In genomic region chr18:49342690-49343089, GRCh38 we compare ENCODE assay signal across 18 cellular contexts.
A peak's percentile ranks its signal among the peaks of the same experiment; 100 is the strongest.
DNase-seq lines count a peak whose midpoint lies in the region; ATAC-seq and TF ChIP-seq lines count a peak whose summit lies in the region.
"Had no signal": no experiment of that assay in that cellular context is flagged by ENCODE, and none has a peak within 500 bp of the region (broad histone marks: within the 10 kb centered on the region; RNA-seq: fewer than 3 reads in every experiment).

No MANE protein-coding gene starts in this region.

- H3K36me3 Mint-ChIP-seq in WTC11, result no peaks in the 10 kb centered on the region
- peaks cover 3% of the 10 kb centered on the region for H3K36me3 Mint-ChIP-seq in activated T-helper 2 cell treated with anti-CD3 and anti-CD28 coated beads, Interferon-gamma antibody, Interleukin-2, Interleukin-4, amounts not matched to agents 10 μg/mL and 5 μg/mL and 100 μg/mL, durations not matched to agents 14 hours and 24 hours and 36 hours (ENCODE audit: low read depth)

- H3K9me3 Mint-ChIP-seq in WTC11, result no peaks in the 10 kb centered on the region
- no peaks in the 10 kb centered on the region for H3K9me3 Mint-ChIP-seq in activated T-helper 2 cell treated with anti-CD3 and anti-CD28 coated beads, Interferon-gamma antibody, Interleukin-2, Interleukin-4, amounts not matched to agents 10 μg/mL and 5 μg/mL and 100 μg/mL, durations not matched to agents 14 hours and 24 hours and 36 hours
- H3K9me3 Mint-ChIP-seq: CD4-positive, alpha-beta T cell had no signal

- H3K36me3 ChIP-seq in Karpas-422 (ENCODE audit: insufficient read depth, low read length), result no peaks in the 10 kb centered on the region
- H3K36me3 ChIP-seq: HAP-1 had no signal

- no peaks in the 10 kb centered on the region for H4K20me1 ChIP-seq in Karpas-422 (ENCODE audit: insufficient read depth, low read depth, low read length)

- no peak overlapping the region for H3K27ac Mint-ChIP-seq in WTC11
- no peak overlapping the region for H3K27ac Mint-ChIP-seq in activated T-helper 2 cell treated with anti-CD3 and anti-CD28 coated beads, Interferon-gamma antibody, Interleukin-2, Interleukin-4, amounts not matched to agents 10 μg/mL and 5 μg/mL and 100 μg/mL, durations not matched to agents 14 hours and 24 hours and 36 hours
- H3K27ac Mint-ChIP-seq: CD4-positive, alpha-beta T cell had no signal

- no peaks in the 10 kb centered on the region for H3K27me3 ChIP-seq in Karpas-422 (ENCODE audit: low read length)

- intact Hi-C loops in activated T-helper 2 cell treated with anti-CD3 and anti-CD28 coated beads, Interferon-gamma antibody, Interleukin-2, Interleukin-4, amounts not matched to agents 10 μg/mL and 5 μg/mL and 100 μg/mL, durations not matched to agents 14 hours and 24 hours and 36 hours (cut with micrococcal nuclease), result no loop called here

- no peaks in the 10 kb centered on the region for H3K9me2 ChIP-seq in Karpas-422 (replicated peaks; ENCODE audit: insufficient read depth, low read length)

- H3K9me3 ChIP-seq in Karpas-422 (ENCODE audit: low read length), result no peaks in the 10 kb centered on the region
- H3K9me3 ChIP-seq: A549, HAP-1 had no signal

- no peaks in the 10 kb centered on the region for H3K27me3 Mint-ChIP-seq in WTC11 (ENCODE audit: low read depth)
- H3K27me3 Mint-ChIP-seq in activated T-helper 2 cell treated with anti-CD3 and anti-CD28 coated beads, Interferon-gamma antibody, Interleukin-2, Interleukin-4, amounts not matched to agents 10 μg/mL and 5 μg/mL and 100 μg/mL, durations not matched to agents 14 hours and 24 hours and 36 hours (ENCODE audit: low read depth), result no peaks in the 10 kb centered on the region
- H3K27me3 Mint-ChIP-seq: CD4-positive, alpha-beta T cell had no signal

- no peak overlapping the region for H3K9ac ChIP-seq in Karpas-422 (ENCODE audit: low read length)
- H3K9ac ChIP-seq: GM23248 had no signal

- H3K4me1 Mint-ChIP-seq in WTC11, result peaks cover 8% of the 10 kb centered on the region
- peaks cover 8% of the 10 kb centered on the region for H3K4me1 Mint-ChIP-seq in activated T-helper 2 cell treated with anti-CD3 and anti-CD28 coated beads, Interferon-gamma antibody, Interleukin-2, Interleukin-4, amounts not matched to agents 10 μg/mL and 5 μg/mL and 100 μg/mL, durations not matched to agents 14 hours and 24 hours and 36 hours (ENCODE audit: low read depth)

- H2AFZ ChIP-seq in Karpas-422 (ENCODE audit: low read length), result no peak overlapping the region
- H2AFZ ChIP-seq: GM23248 had no signal

- POLR2A ChIA-PET in WTC11 (lab: Charles Lee), result no interaction called here

- DNase-seq in DMS53 (lab: John Stamatoyannopoulos, UW), result peak; percentile 85
- DNase-seq in Karpas-422, result no peak
- no peak for DNase-seq in WTC11 (ENCODE audit: low spot score)
- DNase-seq in iris pigment epithelial cell (ENCODE audit: low read depth), result peak; percentile 34
- no peak for DNase-seq in ureter (ENCODE audit: low spot score)
- no peak for DNase-seq in T-helper 1 cell
- DNase-seq in activated T-helper 2 cell treated with anti-CD3 and anti-CD28 coated beads, Interferon-gamma antibody, Interleukin-2, Interleukin-4, amounts not matched to agents 10 μg/mL and 5 μg/mL and 100 μg/mL, durations not matched to agents 14 hours and 24 hours and 36 hours (ENCODE audit: low spot score), result no peak
- DNase-seq: CD4-positive, alpha-beta T cell; DND-41; GM23248; MV-4-11; NCI-H187; NCI-H2227 treated with DMSO at 0.1 percent for 48 hours; NCI-H510A treated with DMSO at 0.1 percent for 48 hours; NCI-H82 had no signal

- H3K4me3 Mint-ChIP-seq in WTC11, result no peak overlapping the region
- no peak overlapping the region for H3K4me3 Mint-ChIP-seq in activated T-helper 2 cell treated with anti-CD3 and anti-CD28 coated beads, Interferon-gamma antibody, Interleukin-2, Interleukin-4, amounts not matched to agents 10 μg/mL and 5 μg/mL and 100 μg/mL, durations not matched to agents 14 hours and 24 hours and 36 hours (ENCODE audit: low read depth)
- H3K4me3 Mint-ChIP-seq: CD4-positive, alpha-beta T cell had no signal

- no peak overlapping the region for H3K4me3 ChIP-seq in Karpas-422 (ENCODE audit: low read length)
- H3K4me3 ChIP-seq: A549, GM23248, HAP-1, K562 had no signal

- H3K4me2 ChIP-seq in Karpas-422 (ENCODE audit: low read depth, low read length, poor library complexity, severe bottlenecking), result peak overlapping the region; percentile 2
- H3K4me2 ChIP-seq: A549 had no signal

- no peak for TF ChIP-seq CTCF in WTC11 (IDR thresholded peaks at IDR 0.05)

- peaks cover 17% of the 10 kb centered on the region; the same call in 1 of the 2 replicates for H3K79me2 ChIP-seq in Karpas-422 (ENCODE audit: low read length)

- CTCF ChIA-PET in WTC11 (lab: Charles Lee), result no interaction called here

- no peak overlapping the region for H3K27ac ChIP-seq in Karpas-422 (ENCODE audit: low read length)
- H3K27ac ChIP-seq: A549, GM23248 had no signal

- no peak for ATAC-seq in WTC11
- ATAC-seq: A549, K562 had no signal

- H3K4me1 ChIP-seq in Karpas-422 (ENCODE audit: low read length), result peaks cover 11% of the 10 kb centered on the region
- H3K4me1 ChIP-seq: HAP-1 had no signal

TF ChIP-seq in WTC11, 78 proteins besides CTCF, POLR2A, EP300 and RAD21:
- TF ChIP-seq ZNF423 (CRISPR knock-in tag; IDR thresholded peaks at IDR 0.05) (no peak), GABPB1 (CRISPR knock-in tag; IDR thresholded peaks at IDR 0.05) (0 out of 2 replicates have a peak, but pooled peaks have one; percentile 27)
TF ChIP-seq in WTC11: peak in this region for 1.

Comparison
In these comparisons a context has a peak if more than half of its experiments do, and no peak if none do; other contexts are left out.
1. DNase-seq: peak in DMS53 (single experiment) and iris pigment epithelial cell (single experiment); none in Karpas-422 (single experiment), WTC11 (single experiment), ureter (single experiment), T-helper 1 cell (0 of 5) and activated T-helper 2 cell treated with anti-CD3 and anti-CD28 coated beads, Interferon-gamma antibody, Interleukin-2, Interleukin-4, amounts not matched to agents 10 μg/mL and 5 μg/mL and 100 μg/mL, durations not matched to agents 14 hours and 24 hours and 36 hours (single experiment).